Comparison of ENCODE assay signal across 9 cellular contexts in the genomic region with DNA sequence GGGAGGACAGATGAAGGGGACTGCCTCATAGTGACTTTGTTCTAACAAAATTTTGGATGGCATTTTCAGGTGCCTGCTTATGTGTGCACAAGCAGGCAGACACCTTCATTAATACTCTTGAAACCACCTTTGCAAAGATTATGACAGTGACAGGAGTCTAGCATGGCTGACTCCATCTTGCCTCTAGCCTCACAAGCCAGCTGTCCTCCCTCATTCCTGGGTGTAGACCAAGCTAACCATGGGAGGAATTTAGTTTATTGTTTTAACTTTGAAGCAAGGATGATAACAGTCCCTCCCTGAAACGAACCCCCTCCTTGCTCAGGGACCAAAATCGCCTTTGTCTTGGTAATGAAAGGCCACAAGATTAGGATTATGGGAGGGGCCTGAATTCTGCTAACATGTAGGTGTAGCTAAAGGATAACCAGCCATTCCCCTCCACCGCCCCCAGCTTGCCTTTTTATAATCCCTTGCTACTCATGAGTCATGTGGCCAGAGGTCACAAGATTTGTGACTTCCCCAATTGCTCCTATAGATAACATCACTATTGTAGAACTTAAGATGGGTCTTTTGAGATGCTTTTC.
DNase-seq lines count a peak whose midpoint lies in the region; ATAC-seq, FAIRE-seq and TF ChIP-seq lines count a peak whose summit lies in the region.
"Had no signal": no experiment of that assay in that cellular context is flagged by ENCODE, and none has a peak within 500 bp of the region (broad histone marks: within the 10 kb centered on the region; RNA-seq: fewer than 3 reads in every experiment).

No MANE protein-coding gene starts in this region.

- intact Hi-C loops in activated B cell treated with CpG ODN at 0.5 μM for 24 hours (cut with micrococcal nuclease), result no loop called here
- intact Hi-C loops in left colon (cut with DNase I, micrococcal nuclease), result no loop called here

- H3K9me3 Mint-ChIP-seq in activated B cell treated with CpG ODN at 0.5 μM for 24 hours, result no peaks in the 10 kb centered on the region

- no peak overlapping the region for H3K4me3 ChIP-seq in AG10803 (ENCODE audit: low read length)
- no peak overlapping the region for H3K4me3 ChIP-seq in HL-60 (replicated peaks; ENCODE audit: insufficient read depth, low read length)

- DNase-seq in AG10803 (ENCODE audit: low read depth) (peak; percentile 62), HL-60 (ENCODE audit: low read depth in 1 of 2, low spot score in 1 of 2) (peak; percentile 44 to 87), activated B cell treated with CpG ODN at 0.5 μM for 24 hours (no peak), left colon (peak; percentile 38 to 60), T-helper 9 cell (no peak), D721Med (ENCODE audit: insufficient read length, low spot score) (no peak), COR-L47 (lab: John Stamatoyannopoulos, UW) (no peak)

- H3K4me1 Mint-ChIP-seq in activated B cell treated with CpG ODN at 0.5 μM for 24 hours, result peaks cover 17% of the 10 kb centered on the region

- no peaks in the 10 kb centered on the region for H3K27me3 ChIP-seq in HL-60 (ENCODE audit: insufficient read depth, poor library complexity, severe bottlenecking)

- ATAC-seq in activated B cell treated with CpG ODN at 0.5 μM for 24 hours (ENCODE audit: low read depth) (peak; percentile 60), left colon (peak; percentile 80), GM18867 (IDR thresholded peaks at IDR 0.05; ENCODE audit: unreplicated experiment) (no peak)

- CTCF ChIA-PET in activated B cell treated with CpG ODN at 0.5 μM for 24 hours (lab: Charles Lee), result no interaction called here

- TF ChIP-seq CTCF in AG10803 (conservative IDR thresholded peaks at IDR 0.05; ENCODE audit: low read length) (no peak), HL-60 (IDR thresholded peaks at IDR 0.05; ENCODE audit: insufficient read depth, low read length) (no peak), activated B cell treated with CpG ODN at 0.5 μM for 24 hours (IDR thresholded peaks at IDR 0.05) (no peak), D721Med (IDR thresholded peaks at IDR 0.05; ENCODE audit: insufficient read depth, missing control alignments) (no peak)

- peak overlapping the region; percentile 89 for H3K27ac ChIP-seq in HL-60 (replicated peaks)

- H3K36me3 Mint-ChIP-seq in activated B cell treated with CpG ODN at 0.5 μM for 24 hours (ENCODE audit: low read depth), result no peaks in the 10 kb centered on the region

- H3K27me3 Mint-ChIP-seq in activated B cell treated with CpG ODN at 0.5 μM for 24 hours, result no peaks in the 10 kb centered on the region

- peak overlapping the region; percentile 59 for H3K4me3 Mint-ChIP-seq in activated B cell treated with CpG ODN at 0.5 μM for 24 hours
- H3K4me3 Mint-ChIP-seq: brain had no signal

- no peak for FAIRE-seq in D721Med (lab: Jason Lieb, UNC)

- POLR2A ChIA-PET in activated B cell treated with CpG ODN at 0.5 μM for 24 hours (lab: Charles Lee), result no interaction called here

- peak overlapping the region; percentile 84 for H3K27ac Mint-ChIP-seq in activated B cell treated with CpG ODN at 0.5 μM for 24 hours

Comparison
In these comparisons a context has a peak if more than half of its experiments do, and no peak if none do; other contexts are left out.
1. DNase-seq: peak in AG10803 (single experiment), HL-60 (2 of 2) and left colon (2 of 2); none in activated B cell treated with CpG ODN at 0.5 μM for 24 hours (single experiment), T-helper 9 cell (single experiment), D721Med (single experiment) and COR-L47 (single experiment).